ENCODE assay signal across 12 cellular contexts in the genomic region with DNA sequence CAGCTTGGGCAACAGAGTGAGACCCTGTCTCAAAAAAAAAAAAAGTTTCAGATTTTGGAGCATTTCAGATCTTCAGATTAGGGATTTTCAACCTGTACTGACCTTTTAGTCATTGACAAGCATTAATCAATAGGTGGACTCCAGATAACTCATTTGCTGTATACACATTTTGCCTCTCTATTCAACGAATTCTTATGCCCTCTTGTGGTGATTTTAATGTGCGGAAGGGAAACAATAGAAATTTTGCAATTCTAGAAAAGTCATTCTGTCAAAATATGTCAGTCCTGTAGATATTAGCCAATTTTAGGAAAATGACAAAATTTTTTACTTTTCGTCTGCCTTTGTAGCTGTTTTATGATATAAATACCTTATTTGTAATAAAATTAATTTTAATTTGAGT. TPM values are rescaled to one million over a fixed set of nuclear protein-coding genes. Genes with fewer than 3 reads are reported as not detected.
DNase-seq lines count a peak whose midpoint lies in the region; ATAC-seq and TF ChIP-seq lines count a peak whose summit lies in the region.
"Had no signal": no experiment of that assay in that cellular context is flagged by ENCODE, and none has a peak within 500 bp of the region (broad histone marks: within the 10 kb centered on the region; RNA-seq: fewer than 3 reads in every experiment).

No MANE protein-coding gene starts in this region.

- whole genome bisulfite sequencing in liver, result 32% methylated on average over 3 of the region's 3 CpGs

- H3K36me3 ChIP-seq in liver (ENCODE audit: control insufficient read depth in 4 of 4, insufficient read depth in 3 of 4, low read depth in 1 of 4, low read length in 3 of 4) (no peaks in the 10 kb centered on the region), ascending aorta (no peaks in the 10 kb centered on the region)
- H3K36me3 ChIP-seq: tibial nerve had no signal

- H3K4me1 ChIP-seq in liver (ENCODE audit: control insufficient read depth in 4 of 4, insufficient read depth in 4 of 4, low read length in 3 of 4), result no peaks in the 10 kb centered on the region
- no peaks in the 10 kb centered on the region for H3K4me1 ChIP-seq in ascending aorta
- H3K4me1 ChIP-seq: tibial nerve had no signal

- intact Hi-C loops in ascending aorta (cut with DNase I), result no loop called here

- DNase-seq in GM03348 (ENCODE audit: low spot score) (peak; percentile 10), HL-60 (ENCODE audit: low read depth in 1 of 2, low spot score in 1 of 2) (peak; percentile 11 to 34), ascending aorta (ENCODE audit: low spot score in 2 of 2) (no peak), hypothalamus (lab: John Stamatoyannopoulos, UW) (no peak), mucosa of gallbladder (ENCODE audit: low spot score) (no peak)

- peak; percentile 56 for TF ChIP-seq CTCF in HL-60 (IDR thresholded peaks at IDR 0.05; ENCODE audit: insufficient read depth, low read length)
- peak; percentile 34 for TF ChIP-seq CTCF in liver (IDR thresholded peaks at IDR 0.05; ENCODE audit: low read depth, low read length, missing input control)
- TF ChIP-seq CTCF in ascending aorta (IDR thresholded peaks at IDR 0.05), result no peak

- no peak overlapping the region for H3K27ac ChIP-seq in HL-60 (replicated peaks)
- H3K27ac ChIP-seq in liver (ENCODE audit: low read depth in 1 of 2, low read length in 2 of 2), result no peak overlapping the region
- no peak overlapping the region for H3K27ac ChIP-seq in ascending aorta
- H3K27ac ChIP-seq: SK-N-MC, tibial nerve had no signal

- H3K4me3 ChIP-seq in HL-60 (replicated peaks; ENCODE audit: insufficient read depth, low read length), result no peak overlapping the region
- H3K4me3 ChIP-seq in liver (ENCODE audit: low read depth in 1 of 3, low read length in 3 of 3), result no peak overlapping the region
- H3K4me3 ChIP-seq in ascending aorta, result no peak overlapping the region
- H3K4me3 ChIP-seq: SK-N-MC, tibial nerve had no signal

- no peak overlapping the region for H3K9ac ChIP-seq in liver (ENCODE audit: low read depth in 1 of 2, low read length in 2 of 2)

- H3K9me3 ChIP-seq in liver (ENCODE audit: control insufficient read depth in 4 of 4, low read length in 3 of 4) (no peaks in the 10 kb centered on the region), ascending aorta (no peaks in the 10 kb centered on the region)
- H3K9me3 ChIP-seq: tibial nerve had no signal

- ATAC-seq in SK-N-SH treated with all-trans-retinoic acid at 6 μM for 48 hours (peak; percentile 46; the same call in 2 of the 3 replicates), HG03039 (IDR thresholded peaks at IDR 0.05; ENCODE audit: unreplicated experiment) (no peak)
- ATAC-seq: natural killer cell treated with Interleukin-12 subunit alpha and Interleukin-12 subunit beta and Interleukin-15 and Interleukin-18, amount 100 ng/mL, for 72 hours had no signal

- TF ChIP-seq RAD21 in liver (IDR thresholded peaks at IDR 0.05), result peak; percentile 59 to 62

- no peaks in the 10 kb centered on the region for H3K27me3 ChIP-seq in HL-60 (ENCODE audit: insufficient read depth, poor library complexity, severe bottlenecking)
- H3K27me3 ChIP-seq in liver (ENCODE audit: control insufficient read depth in 4 of 4, insufficient read depth in 4 of 4, low read length in 3 of 4), result no peaks in the 10 kb centered on the region
- no peaks in the 10 kb centered on the region for H3K27me3 ChIP-seq in ascending aorta
- H3K27me3 ChIP-seq: tibial nerve had no signal

TF ChIP-seq in SK-N-SH treated with all-trans-retinoic acid at 6 μM for 48 hours, 23 proteins besides CTCF, POLR2A, EP300 and RAD21 (continues in another document):
- TF ChIP-seq ZNF70 (CRISPR knock-in tag; IDR thresholded peaks at IDR 0.05) (no peak), ZFP30 (CRISPR knock-in tag; IDR thresholded peaks at IDR 0.05) (no peak), GLIS3 (CRISPR knock-in tag; IDR thresholded peaks at IDR 0.05) (no peak), ZNF565 (CRISPR knock-in tag; conservative IDR thresholded peaks at IDR 0.05; ENCODE audit: low read depth) (no peak), TOX (CRISPR knock-in tag; IDR thresholded peaks at IDR 0.05; ENCODE audit: borderline replicate concordance) (no peak), ISL1 (CRISPR knock-in tag; IDR thresholded peaks at IDR 0.05) (no peak), ESRRG (CRISPR knock-in tag; IDR thresholded peaks at IDR 0.05) (no peak)
- TF ChIP-seq, protein P1, sequence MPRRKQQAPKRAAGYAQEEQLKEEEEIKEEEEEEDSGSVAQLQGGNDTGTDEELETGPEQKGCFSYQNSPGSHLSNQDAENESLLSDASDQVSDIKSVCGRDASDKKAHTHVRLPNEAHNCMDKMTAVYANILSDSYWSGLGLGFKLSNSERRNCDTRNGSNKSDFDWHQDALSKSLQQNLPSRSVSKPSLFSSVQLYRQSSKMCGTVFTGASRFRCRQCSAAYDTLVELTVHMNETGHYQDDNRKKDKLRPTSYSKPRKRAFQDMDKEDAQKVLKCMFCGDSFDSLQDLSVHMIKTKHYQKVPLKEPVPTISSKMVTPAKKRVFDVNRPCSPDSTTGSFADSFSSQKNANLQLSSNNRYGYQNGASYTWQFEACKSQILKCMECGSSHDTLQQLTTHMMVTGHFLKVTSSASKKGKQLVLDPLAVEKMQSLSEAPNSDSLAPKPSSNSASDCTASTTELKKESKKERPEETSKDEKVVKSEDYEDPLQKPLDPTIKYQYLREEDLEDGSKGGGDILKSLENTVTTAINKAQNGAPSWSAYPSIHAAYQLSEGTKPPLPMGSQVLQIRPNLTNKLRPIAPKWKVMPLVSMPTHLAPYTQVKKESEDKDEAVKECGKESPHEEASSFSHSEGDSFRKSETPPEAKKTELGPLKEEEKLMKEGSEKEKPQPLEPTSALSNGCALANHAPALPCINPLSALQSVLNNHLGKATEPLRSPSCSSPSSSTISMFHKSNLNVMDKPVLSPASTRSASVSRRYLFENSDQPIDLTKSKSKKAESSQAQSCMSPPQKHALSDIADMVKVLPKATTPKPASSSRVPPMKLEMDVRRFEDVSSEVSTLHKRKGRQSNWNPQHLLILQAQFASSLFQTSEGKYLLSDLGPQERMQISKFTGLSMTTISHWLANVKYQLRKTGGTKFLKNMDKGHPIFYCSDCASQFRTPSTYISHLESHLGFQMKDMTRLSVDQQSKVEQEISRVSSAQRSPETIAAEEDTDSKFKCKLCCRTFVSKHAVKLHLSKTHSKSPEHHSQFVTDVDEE (CRISPR knock-in tag; IDR thresholded peaks at IDR 0.05), result no peak

TF ChIP-seq in liver, 16 proteins besides CTCF, POLR2A, EP300 and RAD21:
- TF ChIP-seq TAF1 (conservative IDR thresholded peaks at IDR 0.05), result no peak
- TF ChIP-seq FOXA2 (IDR thresholded peaks at IDR 0.05), result no peak
- no peak for TF ChIP-seq HNF4A (conservative IDR thresholded peaks at IDR 0.05)
- no peak for TF ChIP-seq YY1 (IDR thresholded peaks at IDR 0.05)
TF ChIP-seq in liver: peak in this region for 0.

RNA-seq across cellular contexts. Expression of a gene that starts 11.6 kb away (rescaled TPM):
- not detected for total RNA-seq in liver
- polyA plus RNA-seq in liver, result not detected
- not detected for total RNA-seq in ascending aorta
- not detected for total RNA-seq in mucosa of gallbladder
- total RNA-seq: cerebellum; natural killer cell treated with Interleukin-12 subunit alpha and Interleukin-12 subunit beta and Interleukin-15 and Interleukin-18, amount 100 ng/mL, for 72 hours; tibial nerve had no signal

RNA-seq across cellular contexts. Expression of a gene that starts 27.6 kb away (rescaled TPM):
- total RNA-seq in liver (1 to 10 TPM in 1 of 2 donors, not detected in 1; 1.8 TPM), ascending aorta (not detected), mucosa of gallbladder (1.3 TPM)
- under 1 TPM in 1 of 2 donors, not detected in 1; 0.03 TPM for polyA plus RNA-seq in liver

RNA-seq across cellular contexts. Expression of a gene that starts 28.9 kb away (rescaled TPM):
- total RNA-seq in liver (not detected), ascending aorta (not detected), mucosa of gallbladder (not detected)
- not detected for polyA plus RNA-seq in liver
- total RNA-seq: cerebellum; natural killer cell treated with Interleukin-12 subunit alpha and Interleukin-12 subunit beta and Interleukin-15 and Interleukin-18, amount 100 ng/mL, for 72 hours; tibial nerve had no signal

RNA-seq across cellular contexts. Expression of a gene that starts 40.3 kb away (rescaled TPM):
- total RNA-seq in liver, result under 1 TPM in 1 of 2 donors, not detected in 1; 0.05 TPM
- polyA plus RNA-seq in liver, result not detected
- not detected for total RNA-seq in ascending aorta
- 0.03 TPM for total RNA-seq in mucosa of gallbladder
- total RNA-seq: natural killer cell treated with Interleukin-12 subunit alpha and Interleukin-12 subunit beta and Interleukin-15 and Interleukin-18, amount 100 ng/mL, for 72 hours had no signal

Comparison
In these comparisons a context has a peak if more than half of its experiments do, and no peak if none do; other contexts are left out.
1. DNase-seq: peak in GM03348 (single experiment) and HL-60 (2 of 2); none in ascending aorta (0 of 2), hypothalamus (0 of 51) and mucosa of gallbladder (single experiment).
2. CTCF ChIP-seq: peak in HL-60 (single experiment) and liver (single experiment); none in ascending aorta (0 of 3).